In the genomic region with DNA sequence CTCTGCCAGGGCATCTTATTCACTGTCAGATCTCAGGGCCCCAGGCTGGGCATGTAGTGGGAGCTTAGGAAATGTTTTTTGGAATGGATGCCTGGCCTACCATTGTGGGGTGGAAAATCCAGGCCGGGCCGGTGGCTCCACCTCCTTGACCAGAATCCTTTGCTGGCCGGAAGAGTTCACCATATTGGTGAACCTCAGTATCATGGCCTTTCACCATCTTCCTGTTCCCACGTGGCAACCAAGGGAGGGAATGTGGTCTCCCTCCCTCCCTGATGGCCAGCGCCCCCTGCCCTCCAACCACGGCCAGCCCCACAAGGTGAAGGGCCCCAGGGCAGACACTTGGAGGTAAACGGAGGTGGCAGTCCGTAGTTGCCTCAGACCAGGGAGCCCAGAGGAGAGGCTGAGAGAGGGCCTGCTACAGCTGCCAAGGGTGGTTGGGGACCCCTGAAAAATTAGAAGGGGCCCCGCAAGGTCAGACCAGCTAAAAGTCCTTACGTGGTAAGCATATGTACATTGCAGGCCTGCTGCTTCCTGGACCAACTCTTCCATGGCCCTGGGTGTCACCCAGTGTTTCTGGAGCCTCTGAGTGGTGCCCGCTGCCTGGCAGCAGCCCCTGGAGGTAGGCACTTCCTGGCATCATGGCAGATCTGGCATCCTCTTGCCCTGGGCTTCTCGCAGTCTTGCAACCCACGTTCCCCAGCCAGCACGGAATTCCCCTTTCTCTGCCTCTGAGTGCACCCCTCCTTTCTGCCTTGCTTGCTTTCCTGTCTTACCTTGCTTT, we compare ENCODE assay signal across 12 cellular contexts.
A peak's percentile ranks its signal among the peaks of the same experiment; 100 is the strongest.
DNase-seq lines count a peak whose midpoint lies in the region; ATAC-seq and TF ChIP-seq lines count a peak whose summit lies in the region.
"Had no signal": no experiment of that assay in that cellular context is flagged by ENCODE, and none has a peak within 500 bp of the region (broad histone marks: within the 10 kb centered on the region; RNA-seq: fewer than 3 reads in every experiment).

No MANE protein-coding gene starts in this region.

- peak; percentile 30 to 33 for ATAC-seq in activated T-cell treated with anti-CD3 and anti-CD28 coated beads, Interleukin-2, amount 50 U/mL, for 72 hours (replicated peaks in 1 of 2)
- ATAC-seq in T-helper 17 cell (peak; percentile 51), lower lobe of right lung (no peak), HG02610 (IDR thresholded peaks at IDR 0.05; ENCODE audit: unreplicated experiment) (no peak)

- peak overlapping the region; percentile 41 to 73 for H3K4me3 Mint-ChIP-seq in activated T-cell treated with anti-CD3 and anti-CD28 coated beads, Interleukin-2, amount 50 U/mL, for 72 hours
- H3K4me3 Mint-ChIP-seq in T-helper 17 cell: no peak overlapping the region
- H3K4me3 Mint-ChIP-seq: T-helper 1 cell treated with Interleukin-12 subunit alpha and Interleukin-12 subunit beta and Interleukin-4 antibody, amounts not matched to agents 30 μg/mL and 1 μg/mL, for 36 hours; type B pancreatic cell had no signal

- TF ChIP-seq POLR2A in stomach (IDR thresholded peaks at IDR 0.05): no peak

- WGBS in stomach, 5 donors: 79 to 83% (median 81%) methylated on average over 9 to 14 of the region's 14 CpGs

- H3K27me3 ChIP-seq in lower lobe of right lung (ENCODE audit: low read depth) (no peaks in the 10 kb centered on the region), stomach (no peaks in the 10 kb centered on the region)

- TF ChIP-seq EP300 in stomach (IDR thresholded peaks at IDR 0.05): no peak

- TF ChIP-seq CTCF in lower lobe of right lung (IDR thresholded peaks at IDR 0.05): no peak
- TF ChIP-seq CTCF in stomach (IDR thresholded peaks at IDR 0.05): no peak

- H3K36me3 ChIP-seq in lower lobe of right lung: no peaks in the 10 kb centered on the region
- no peaks in the 10 kb centered on the region for H3K36me3 ChIP-seq in stomach
- H3K36me3 ChIP-seq: prostate gland had no signal

- H3K4me3 ChIP-seq in lower lobe of right lung (no peak overlapping the region), stomach (no peak overlapping the region)
- H3K4me3 ChIP-seq: prostate gland had no signal

- intact Hi-C loops in lower lobe of right lung (cut with DNase I) (no loop called here), stomach (cut with DNase I; ENCODE audit: low total_unique reads) (no loop called here)

- H3K27ac ChIP-seq in lower lobe of right lung (peak overlapping the region; percentile 58), stomach (peak overlapping the region in 4 of 5 donors; percentile 47 to 73 (median 67))
- H3K27ac ChIP-seq: prostate gland had no signal

- DNase-seq in activated T-cell treated with anti-CD3 and anti-CD28 coated beads, Interleukin-2, amount 50 U/mL, for 72 hours: peak; percentile 34 to 54
- DNase-seq in activated T-cell treated with anti-CD3 and anti-CD28 coated beads for 4 hours: no peak
- no peak for DNase-seq in T-helper 17 cell
- no peak for DNase-seq in lower lobe of right lung
- DNase-seq in stomach: no peak
- no peak for DNase-seq in A172 (ENCODE audit: low spot score)
- no peak for DNase-seq in EL
- DNase-seq: NCI-H187 treated with DMSO at 0.1 percent for 48 hours had no signal

- peak overlapping the region; percentile 80 for H3K27ac Mint-ChIP-seq in activated T-cell treated with anti-CD3 and anti-CD28 coated beads, Interleukin-2, amount 50 U/mL, for 72 hours
- no peak overlapping the region for H3K27ac Mint-ChIP-seq in T-helper 17 cell
- H3K27ac Mint-ChIP-seq: T-helper 1 cell treated with Interleukin-12 subunit alpha and Interleukin-12 subunit beta and Interleukin-4 antibody, amounts not matched to agents 30 μg/mL and 1 μg/mL, for 36 hours; type B pancreatic cell had no signal

- peaks cover 0 to 2% of the 10 kb centered on the region in 2 donors for H3K36me3 Mint-ChIP-seq in activated T-cell treated with anti-CD3 and anti-CD28 coated beads, Interleukin-2, amount 50 U/mL, for 72 hours (ENCODE audit: insufficient read depth in 2 of 2)
- no peaks in the 10 kb centered on the region for H3K36me3 Mint-ChIP-seq in T-helper 17 cell (ENCODE audit: low read depth)
- H3K36me3 Mint-ChIP-seq: type B pancreatic cell had no signal

- no peaks in the 10 kb centered on the region for H3K9me3 Mint-ChIP-seq in activated T-cell treated with anti-CD3 and anti-CD28 coated beads, Interleukin-2, amount 50 U/mL, for 72 hours
- H3K9me3 Mint-ChIP-seq: T-helper 1 cell treated with Interleukin-12 subunit alpha and Interleukin-12 subunit beta and Interleukin-4 antibody, amounts not matched to agents 30 μg/mL and 1 μg/mL, for 36 hours; type B pancreatic cell had no signal

- H3K9me3 ChIP-seq in T-helper 17 cell (ENCODE audit: control insufficient read depth, low read length, poor library complexity, severe bottlenecking) (no peaks in the 10 kb centered on the region), lower lobe of right lung (no peaks in the 10 kb centered on the region), stomach (no peaks in the 10 kb centered on the region)
- H3K9me3 ChIP-seq: prostate gland had no signal

- peaks cover 33% of the 10 kb centered on the region for H3K4me1 ChIP-seq in lower lobe of right lung
- H3K4me1 ChIP-seq in stomach: peaks cover 41 to 61% (median 53%) of the 10 kb centered on the region in 4 donors
- H3K4me1 ChIP-seq: prostate gland had no signal

- no peaks in the 10 kb centered on the region for H3K27me3 Mint-ChIP-seq in activated T-cell treated with anti-CD3 and anti-CD28 coated beads, Interleukin-2, amount 50 U/mL, for 72 hours (ENCODE audit: low read depth)
- peaks cover 23% of the 10 kb centered on the region for H3K27me3 Mint-ChIP-seq in T-helper 17 cell
- H3K27me3 Mint-ChIP-seq: type B pancreatic cell had no signal

- H3K4me1 Mint-ChIP-seq in activated T-cell treated with anti-CD3 and anti-CD28 coated beads, Interleukin-2, amount 50 U/mL, for 72 hours (ENCODE audit: low read depth): peaks cover 82% of the 10 kb centered on the region
- peaks cover 13% of the 10 kb centered on the region for H3K4me1 Mint-ChIP-seq in T-helper 17 cell

Comparison
In these comparisons a context has a peak if more than half of its experiments do, and no peak if none do; other contexts are left out.
1. DNase-seq: peak in activated T-cell treated with anti-CD3 and anti-CD28 coated beads, Interleukin-2, amount 50 U/mL, for 72 hours (2 of 2); none in activated T-cell treated with anti-CD3 and anti-CD28 coated beads for 4 hours (single experiment), T-helper 17 cell (0 of 3), lower lobe of right lung (single experiment), stomach (single experiment), A172 (single experiment) and EL (single experiment).
2. ATAC-seq: peak in activated T-cell treated with anti-CD3 and anti-CD28 coated beads, Interleukin-2, amount 50 U/mL, for 72 hours (2 of 2) and T-helper 17 cell (single experiment); none in lower lobe of right lung (0 of 2) and HG02610 (single experiment).